In the genomic region with DNA sequence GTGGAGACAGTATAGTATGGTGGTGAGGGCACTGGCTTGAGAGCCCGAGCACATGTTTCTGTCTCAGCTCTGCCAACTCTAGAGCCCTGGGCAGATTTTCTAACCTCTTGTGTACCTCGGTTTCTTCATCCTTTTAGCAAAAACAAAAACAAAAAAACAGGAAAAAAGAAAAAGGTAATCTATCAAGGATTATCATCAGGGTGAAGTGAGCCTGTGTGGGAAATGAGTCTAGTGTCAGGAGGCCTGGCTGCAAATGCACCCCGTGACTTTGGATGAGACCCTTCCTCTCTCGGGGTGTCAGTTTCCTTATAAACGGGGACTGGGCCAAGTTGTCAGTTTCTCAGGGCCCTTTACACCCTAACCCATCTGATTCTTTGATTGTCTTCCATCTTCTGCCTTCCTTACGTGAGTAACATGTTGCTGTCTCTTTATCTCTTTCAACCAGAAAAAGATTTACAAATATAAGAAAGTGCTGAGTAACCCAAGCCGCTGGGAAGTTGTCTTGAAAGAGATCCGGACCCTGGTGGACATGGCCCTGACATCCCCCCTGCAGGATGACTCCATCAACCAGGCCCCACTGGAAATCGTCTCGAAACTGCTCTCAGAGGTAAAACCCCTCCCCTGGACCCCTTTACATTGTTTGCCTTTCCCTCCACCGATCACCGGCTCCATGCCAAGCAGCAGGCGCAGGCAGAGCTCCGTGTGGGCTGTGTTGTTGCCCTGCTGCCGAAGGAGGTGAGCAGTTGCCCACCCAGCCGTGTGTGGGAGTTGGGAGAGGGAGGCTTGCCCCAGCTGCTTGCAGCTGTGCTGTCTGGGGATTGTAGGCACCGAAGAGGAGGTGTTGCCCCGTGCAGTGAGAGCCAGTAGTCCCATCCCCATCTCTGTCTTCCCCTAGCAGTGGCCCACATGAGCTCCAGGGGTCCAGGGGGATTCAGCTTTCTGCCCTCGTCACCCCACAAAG, we compare ENCODE assay signal across 12 cellular contexts.
DNase-seq lines count a peak whose midpoint lies in the region; ATAC-seq and TF ChIP-seq lines count a peak whose summit lies in the region.
"Had no signal": no experiment of that assay in that cellular context is flagged by ENCODE, and none has a peak within 500 bp of the region (broad histone marks: within the 10 kb centered on the region; RNA-seq: fewer than 3 reads in every experiment).

No MANE protein-coding gene starts in this region.

- WGBS in urinary bladder = 60% methylated on average over 19 of the region's 19 CpGs

- POLR2A ChIA-PET in PC-9 (lab: Charles Lee; ENCODE audit: unreplicated experiment) = no interaction called here

- H3K9ac ChIP-seq in OCI-LY3 (ENCODE audit: low read length) = no peak overlapping the region; the same call in 1 of the 2 replicates

- H3K27ac ChIP-seq in cardiac muscle cell = peak overlapping the region; percentile 82
- H3K27ac ChIP-seq in OCI-LY3 (ENCODE audit: low read length) = peak overlapping the region; percentile 38
- no peak overlapping the region for H3K27ac ChIP-seq in urinary bladder (ENCODE audit: low read depth)
- H3K27ac ChIP-seq in PC-9 = no peak overlapping the region
- H3K27ac ChIP-seq: neutrophil had no signal

- no peak overlapping the region for H2AFZ ChIP-seq in OCI-LY3 (ENCODE audit: low read depth, low read length)
- no peak overlapping the region for H2AFZ ChIP-seq in PC-9

- no peaks in the 10 kb centered on the region for H3K36me3 ChIP-seq in cardiac muscle cell
- peaks cover 11% of the 10 kb centered on the region for H3K36me3 ChIP-seq in OCI-LY3 (replicated peaks; ENCODE audit: low read depth, low read length)
- peaks cover 3% of the 10 kb centered on the region for H3K36me3 ChIP-seq in urinary bladder (ENCODE audit: insufficient read depth)
- 0 out of 2 replicates have a peak, but pooled peaks cover 4% of the 10 kb centered on the region for H3K36me3 ChIP-seq in PC-9 (ENCODE audit: low read depth)
- H3K36me3 ChIP-seq: gastrocnemius medialis had no signal

- H3K4me2 ChIP-seq in OCI-LY3 (ENCODE audit: low read length) = peak overlapping the region; percentile 90
- H3K4me2 ChIP-seq in PC-9 = no peak overlapping the region

- H3K4me3 ChIP-seq in cardiac muscle cell (no peak overlapping the region), OCI-LY3 (ENCODE audit: low read length) (peak overlapping the region; percentile 56), urinary bladder (ENCODE audit: low read depth, low read length) (peak overlapping the region; percentile 0), PC-9 (no peak overlapping the region)
- H3K4me3 ChIP-seq: body of pancreas, gastrocnemius medialis had no signal

- no TSS peak for BruUV-seq in PC-9 (replicated peaks; lab: Mats Ljungman, UMichigan)

- H3K9me3 ChIP-seq in cardiac muscle cell (ENCODE audit: low read depth) = no peaks in the 10 kb centered on the region
- H3K9me3 ChIP-seq in OCI-LY3 (ENCODE audit: insufficient read depth, low read length) = no peaks in the 10 kb centered on the region
- no peaks in the 10 kb centered on the region for H3K9me3 ChIP-seq in PC-9 (ENCODE audit: insufficient read depth, low read depth)
- H3K9me3 ChIP-seq: body of pancreas, gastrocnemius medialis, neutrophil had no signal

- H4K20me1 ChIP-seq in OCI-LY3 (ENCODE audit: insufficient read depth, low read length) (peaks cover 54% of the 10 kb centered on the region), PC-9 (ENCODE audit: insufficient read depth) (peaks cover 18% of the 10 kb centered on the region)

- H3K27me3 ChIP-seq in cardiac muscle cell (no peaks in the 10 kb centered on the region), OCI-LY3 (ENCODE audit: low read depth, low read length) (no peaks in the 10 kb centered on the region), PC-9 (ENCODE audit: insufficient read depth, low read depth) (no peaks in the 10 kb centered on the region)
- H3K27me3 ChIP-seq: body of pancreas, neutrophil had no signal

- no peak for TF ChIP-seq CTCF in cardiac muscle cell (IDR thresholded peaks at IDR 0.05; ENCODE audit: low read depth, low read length)
- no peak for TF ChIP-seq CTCF in OCI-LY3 (IDR thresholded peaks at IDR 0.05; ENCODE audit: low read depth, low read length)
- TF ChIP-seq CTCF in PC-9 (conservative IDR thresholded peaks at IDR 0.05) = no peak

- H3K4me1 ChIP-seq in cardiac muscle cell (ENCODE audit: low read depth) = peaks cover 32% of the 10 kb centered on the region
- H3K4me1 ChIP-seq in OCI-LY3 (ENCODE audit: low read length) = peaks cover 51% of the 10 kb centered on the region
- no peaks in the 10 kb centered on the region for H3K4me1 ChIP-seq in urinary bladder (ENCODE audit: insufficient read depth)
- H3K4me1 ChIP-seq in PC-9 (replicated peaks; ENCODE audit: insufficient read depth) = 0 out of 2 replicates have a peak, but pooled peaks cover 5% of the 10 kb centered on the region
- H3K4me1 ChIP-seq: gastrocnemius medialis had no signal

- intact Hi-C loops in Right ventricle myocardium inferior (cut with DNase I) (no loop called here), PC-9 (cut with micrococcal nuclease; ENCODE audit: unreplicated experiment) (no loop called here)

- CTCF ChIA-PET in PC-9 (lab: Charles Lee) = no interaction called here

- H3K9me2 ChIP-seq in PC-9 (ENCODE audit: insufficient read depth) = no peaks in the 10 kb centered on the region

- DNase-seq in cardiac muscle cell (ENCODE audit: low read depth in 1 of 2, low spot score in 1 of 2) (peak in 1 of 2 donors; percentile 13), Right ventricle myocardium inferior (ENCODE audit: missing footprints) (no peak), kidney glomerular epithelial cell (lab: John Stamatoyannopoulos, UW) (peak; percentile 8), PC-9 (no peak), SKM-1 (lab: John Stamatoyannopoulos, UW; ENCODE audit: unreplicated experiment) (no peak)
- DNase-seq: activated CD4-positive, alpha-beta T cell treated with anti-CD3 and anti-CD28 coated beads for 48 hours had no signal

- H3F3A ChIP-seq in PC-9 (ENCODE audit: insufficient read depth, low read depth) = peaks cover 4% of the 10 kb centered on the region; the same call in 1 of the 2 replicates

- peaks cover 12% of the 10 kb centered on the region for H3K79me2 ChIP-seq in OCI-LY3 (ENCODE audit: low read length)
- peaks cover 26% of the 10 kb centered on the region for H3K79me2 ChIP-seq in PC-9 (ENCODE audit: low read depth)

- no peak for ATAC-seq in Right ventricle myocardium inferior
- ATAC-seq in GM21360 (IDR thresholded peaks at IDR 0.05; ENCODE audit: unreplicated experiment) = no peak

Comparison
In these comparisons a context has a peak if more than half of its experiments do, and no peak if none do; other contexts are left out.
1. H3K27ac ChIP-seq: peak in cardiac muscle cell (single experiment) and OCI-LY3 (single experiment); none in urinary bladder (single experiment) and PC-9 (single experiment).
2. H3K4me3 ChIP-seq: peak in OCI-LY3 (single experiment) and urinary bladder (single experiment); none in cardiac muscle cell (single experiment) and PC-9 (single experiment).